In genomic region chr1:34884961-34885360, GRCh38 we compare ENCODE assay signal across 8 cellular contexts. TPM values are rescaled to one million over a fixed set of nuclear protein-coding genes. Genes with fewer than 3 reads are reported as not detected.
DNase-seq lines count a peak whose midpoint lies in the region; ATAC-seq and TF ChIP-seq lines count a peak whose summit lies in the region.

No MANE protein-coding gene starts in this region.

- no peak overlapping the region for H3K27ac Mint-ChIP-seq in neural progenitor cell

- no peaks in the 10 kb centered on the region for H3F3A ChIP-seq in neural progenitor cell (ENCODE audit: low read depth)

- no peaks in the 10 kb centered on the region for H3K36me3 ChIP-seq in neural progenitor cell

- peak overlapping the region in 40 of 59 donors; percentile 14 to 63 (median 44) for H3K4me3 ChIP-seq in dorsolateral prefrontal cortex
- H3K4me3 ChIP-seq in neural progenitor cell: peak overlapping the region; percentile 53
- no peak overlapping the region for H3K4me3 ChIP-seq in foreskin fibroblast (ENCODE audit: low read depth in 1 of 2, low read length in 2 of 2)

- ATAC-seq in GM18873 (IDR thresholded peaks at IDR 0.05; ENCODE audit: low FRiP score, unreplicated experiment) (no peak), HG03439 (IDR thresholded peaks at IDR 0.05; ENCODE audit: unreplicated experiment) (no peak)

- no peak overlapping the region for H3K9ac ChIP-seq in neural progenitor cell

- peaks cover 0 to 31% (median 11%) of the 10 kb centered on the region in 45 donors for H3K27me3 ChIP-seq in dorsolateral prefrontal cortex
- H3K27me3 ChIP-seq in neural progenitor cell: peaks cover 93% of the 10 kb centered on the region

- H3K79me2 ChIP-seq in neural progenitor cell (ENCODE audit: low read depth): no peaks in the 10 kb centered on the region

- H3K9me3 ChIP-seq in neural progenitor cell (ENCODE audit: low read depth): no peaks in the 10 kb centered on the region

- H2AFZ ChIP-seq in neural progenitor cell (replicated peaks): peak overlapping the region; percentile 91

- H3K36me3 Mint-ChIP-seq in neural progenitor cell: no peaks in the 10 kb centered on the region

- H3K4me3 Mint-ChIP-seq in neural progenitor cell: peak overlapping the region; percentile 75

- no peaks in the 10 kb centered on the region for H3K9me3 Mint-ChIP-seq in neural progenitor cell

- peak overlapping the region; percentile 83 for H3K4me2 ChIP-seq in neural progenitor cell

- H3K4me1 Mint-ChIP-seq in neural progenitor cell: no peaks in the 10 kb centered on the region

- peaks cover 15% of the 10 kb centered on the region for H4K20me1 ChIP-seq in neural progenitor cell (ENCODE audit: low read depth)

- peak; percentile 18 for DNase-seq in ELF-1 (ENCODE audit: low read depth, low spot score)
- peak; percentile 65 for DNase-seq in NCI-H1105 (lab: John Stamatoyannopoulos, UW)
- peak in 1 of 10 donors; percentile 84 for DNase-seq in dorsolateral prefrontal cortex
- peak; percentile 21 for DNase-seq in neural progenitor cell (ENCODE audit: low spot score)
- no peak for DNase-seq in nucleus accumbens (lab: John Stamatoyannopoulos, UW)
- no peak for DNase-seq in foreskin fibroblast

- no peaks in the 10 kb centered on the region for H3K4me1 ChIP-seq in neural progenitor cell

- no peak for TF ChIP-seq CTCF in dorsolateral prefrontal cortex (IDR thresholded peaks at IDR 0.05 in 54 of 56, conservative IDR thresholded peaks at IDR 0.05 in 2 of 56; ENCODE audit: low read depth in 1 of 56, partially characterized antibody in 56 of 56)
- TF ChIP-seq CTCF in neural progenitor cell (IDR thresholded peaks at IDR 0.05): peak; percentile 27
- TF ChIP-seq CTCF in foreskin fibroblast (IDR thresholded peaks at IDR 0.05; ENCODE audit: low read depth, low read length): no peak

- H3K27me3 Mint-ChIP-seq in neural progenitor cell (ENCODE audit: insufficient read depth, low read depth): peaks cover 24% of the 10 kb centered on the region

- peak overlapping the region in 27 of 59 donors; percentile 1 to 78 (median 40) for H3K27ac ChIP-seq in dorsolateral prefrontal cortex
- no peak overlapping the region for H3K27ac ChIP-seq in neural progenitor cell

- intact Hi-C loops in dorsolateral prefrontal cortex (cut with DNase I): no loop called here

RNA-seq across cellular contexts. Expression of gene SMIM12, which starts 25.4 kb away (rescaled TPM):
- 10 to 100 TPM; 28.2 to 65.2 (median 48.3) TPM for total RNA-seq in dorsolateral prefrontal cortex
- 9.5 and 20.2 TPM in 2 replicates for total RNA-seq in neural progenitor cell (ENCODE audit: low replicate concordance)

RNA-seq across cellular contexts. Expression of gene DLGAP3, which starts 44.5 kb away (rescaled TPM):
- total RNA-seq in dorsolateral prefrontal cortex: 100 to 1,000 TPM in 107 of 120 experiments, 10 to 100 TPM in 13; 30.3 to 213 (median 129) TPM
- total RNA-seq in neural progenitor cell (ENCODE audit: low replicate concordance): 0.65 TPM in 1 of 2 replicates, not detected in the other

Comparison
In these comparisons a context has a peak if more than half of its experiments do, and no peak if none do; other contexts are left out.
1. DNase-seq: peak in ELF-1 (single experiment), NCI-H1105 (single experiment) and neural progenitor cell (single experiment); none in nucleus accumbens (0 of 56) and foreskin fibroblast (0 of 2).
2. H3K4me3 ChIP-seq: peak in dorsolateral prefrontal cortex (40 of 59) and neural progenitor cell (single experiment); none in foreskin fibroblast (0 of 2).
3. RNA of gene DLGAP3, which starts 44.5 kb away (total RNA-seq): 30.3 to 213 TPM in dorsolateral prefrontal cortex; 0.65 TPM in neural progenitor cell; every median in the first group is over 10 times any median in the second.